ENCODE assay signal across 8 cellular contexts in genomic region chr2:20351555-20352229, GRCh38. TPM values are rescaled to one million over a fixed set of nuclear protein-coding genes. Genes with fewer than 3 reads are reported as not detected.
DNase-seq lines count a peak whose midpoint lies in the region; ATAC-seq and TF ChIP-seq lines count a peak whose summit lies in the region.

No MANE protein-coding gene starts in this region.

- H3K9me3 ChIP-seq in DOHH2 (ENCODE audit: control insufficient read depth, insufficient read depth, low read length) (no peaks in the 10 kb centered on the region), neuronal stem cell (replicated peaks in 1 of 2; ENCODE audit: control insufficient read depth in 2 of 2, insufficient read depth in 1 of 2, low read depth in 1 of 2, low read length in 2 of 2) (no peaks in the 10 kb centered on the region)

- peak overlapping the region; percentile 97 for H3K18ac ChIP-seq in neuronal stem cell (ENCODE audit: low read length)

- H3K4ac ChIP-seq in neuronal stem cell (ENCODE audit: low read length): no peak overlapping the region

- WGBS in neuronal stem cell (ENCODE audit: extremely low coverage in 2 of 2, insufficient read length in 2 of 2, insufficient replicate concordance in 1 of 2), 2 donors: 100% methylated on average over 1 of the region's 13 CpGs; no CpG with 5 or more reads in 1 of the 2 donors

- peaks cover 49% of the 10 kb centered on the region for H3K79me2 ChIP-seq in DOHH2 (ENCODE audit: control insufficient read depth, low read length)

- no peak overlapping the region for H2AK5ac ChIP-seq in neuronal stem cell (ENCODE audit: low read depth, low read length)

- H3K9ac ChIP-seq in neuronal stem cell (ENCODE audit: low read depth, low read length, poor library complexity): peak overlapping the region; percentile 89

- H3K79me1 ChIP-seq in neuronal stem cell (ENCODE audit: low read depth, low read length): no peaks in the 10 kb centered on the region

- H3F3A ChIP-seq in DOHH2 (ENCODE audit: control insufficient read depth, insufficient read depth): peaks cover 8% of the 10 kb centered on the region; the same call in 1 of the 2 replicates

- no peak for ATAC-seq in GM19351 (IDR thresholded peaks at IDR 0.05; ENCODE audit: unreplicated experiment)

- peaks cover 27% of the 10 kb centered on the region for H4K20me1 ChIP-seq in DOHH2 (ENCODE audit: control insufficient read depth, insufficient read depth, low read depth, low read length)

- peak overlapping the region; percentile 81 for H2AFZ ChIP-seq in neuronal stem cell (ENCODE audit: low read length)

- peak overlapping the region; percentile 99 for H2BK5ac ChIP-seq in neuronal stem cell (ENCODE audit: low read length)

- no peaks in the 10 kb centered on the region for H3K9me2 ChIP-seq in DOHH2 (replicated peaks; ENCODE audit: control insufficient read depth, low read length)

- H4K91ac ChIP-seq in neuronal stem cell (ENCODE audit: low read depth, low read length, poor library complexity): peak overlapping the region; percentile 4

- TF ChIP-seq CTCF in DOHH2 (IDR thresholded peaks at IDR 0.05; ENCODE audit: low read depth, low read length, poor library complexity, severe bottlenecking): no peak

- H3K27me3 ChIP-seq in DOHH2 (ENCODE audit: control insufficient read depth, low read length) (no peaks in the 10 kb centered on the region), neuronal stem cell (ENCODE audit: control insufficient read depth in 3 of 3, insufficient read depth in 3 of 3, low read depth in 1 of 3, low read length in 3 of 3) (no peaks in the 10 kb centered on the region)

- no peak overlapping the region for H4K8ac ChIP-seq in neuronal stem cell (ENCODE audit: low read depth, low read length)

- peak overlapping the region; percentile 0 for H2BK15ac ChIP-seq in neuronal stem cell (ENCODE audit: low read length)

- H3K36me3 ChIP-seq in DOHH2 (ENCODE audit: control insufficient read depth, low read length) (peaks cover 34% of the 10 kb centered on the region), neuronal stem cell (replicated peaks in 1 of 2; ENCODE audit: control insufficient read depth in 2 of 2, insufficient read depth in 2 of 2, low read length in 2 of 2) (peaks cover 0 to 23% of the 10 kb centered on the region in 2 donors)

- no peak overlapping the region for H3K14ac ChIP-seq in neuronal stem cell (ENCODE audit: low read length)

- H3K4me1 ChIP-seq in DOHH2 (ENCODE audit: control insufficient read depth, low read length): peaks cover 42% of the 10 kb centered on the region
- H3K4me1 ChIP-seq in neuronal stem cell (ENCODE audit: control insufficient read depth in 2 of 2, insufficient read depth in 1 of 2, low read depth in 1 of 2, low read length in 2 of 2): peaks cover 18 to 21% of the 10 kb centered on the region in 2 donors

- H3K23ac ChIP-seq in neuronal stem cell (ENCODE audit: low read depth, low read length, poor library complexity): no peak overlapping the region

- H2BK12ac ChIP-seq in neuronal stem cell (ENCODE audit: low read length): no peak overlapping the region

- H3K27ac ChIP-seq in DOHH2 (ENCODE audit: low read depth, low read length): peak overlapping the region; percentile 94
- peak overlapping the region; percentile 91 for H3K27ac ChIP-seq in caudate nucleus (ENCODE audit: low read depth, low read length)
- H3K27ac ChIP-seq in neuronal stem cell (replicated peaks; ENCODE audit: low read length): peak overlapping the region; percentile 97

- peak overlapping the region; percentile 88 for H3K4me3 ChIP-seq in DOHH2 (ENCODE audit: low read length)
- peak overlapping the region; percentile 83 to 94 for H3K4me3 ChIP-seq in neuronal stem cell (ENCODE audit: low read length in 2 of 2)

- H3K4me2 ChIP-seq in DOHH2 (ENCODE audit: low read length) (peak overlapping the region; percentile 98), neuronal stem cell (ENCODE audit: insufficient read depth, low read length, poor library complexity, severe bottlenecking) (peak overlapping the region; percentile 70)

- DNase-seq in NCI-H1092 treated with DMSO at 0.1 percent for 48 hours (lab: John Stamatoyannopoulos, UW) (peak; percentile 83), caudate nucleus (lab: John Stamatoyannopoulos, UW) (peak in 1 of 61 donors; percentile 65), neuronal stem cell (ENCODE audit: low spot score) (no peak), inferior parietal cortex (ENCODE audit: extremely low spot score) (no peak), hippocampal formation (lab: John Stamatoyannopoulos, UW) (no peak), ureter (ENCODE audit: low spot score) (no peak)

- no peak overlapping the region for H2BK120ac ChIP-seq in neuronal stem cell (ENCODE audit: low read depth, low read length)

RNA-seq across cellular contexts. Expression of gene PUM2, which starts 1.0 kb away (rescaled TPM):
- 43.5 TPM for polyA plus RNA-seq in neuronal stem cell (2013, experiment 1 of 2)
- 45.1 TPM for polyA plus RNA-seq in neuronal stem cell (2013, experiment 2 of 2)
- total RNA-seq in ureter: 123 TPM
